In genomic region chr19:7853760-7854107, GRCh38 we compare ENCODE assay signal across 1 cellular context.
TF ChIP-seq lines count a peak whose summit lies in the region.

No MANE protein-coding gene starts in this region.

TF ChIP-seq in HepG2, 621 proteins besides CTCF, POLR2A, EP300 and RAD21 (continued from another document and continues in another):
- TF ChIP-seq, protein P1, sequence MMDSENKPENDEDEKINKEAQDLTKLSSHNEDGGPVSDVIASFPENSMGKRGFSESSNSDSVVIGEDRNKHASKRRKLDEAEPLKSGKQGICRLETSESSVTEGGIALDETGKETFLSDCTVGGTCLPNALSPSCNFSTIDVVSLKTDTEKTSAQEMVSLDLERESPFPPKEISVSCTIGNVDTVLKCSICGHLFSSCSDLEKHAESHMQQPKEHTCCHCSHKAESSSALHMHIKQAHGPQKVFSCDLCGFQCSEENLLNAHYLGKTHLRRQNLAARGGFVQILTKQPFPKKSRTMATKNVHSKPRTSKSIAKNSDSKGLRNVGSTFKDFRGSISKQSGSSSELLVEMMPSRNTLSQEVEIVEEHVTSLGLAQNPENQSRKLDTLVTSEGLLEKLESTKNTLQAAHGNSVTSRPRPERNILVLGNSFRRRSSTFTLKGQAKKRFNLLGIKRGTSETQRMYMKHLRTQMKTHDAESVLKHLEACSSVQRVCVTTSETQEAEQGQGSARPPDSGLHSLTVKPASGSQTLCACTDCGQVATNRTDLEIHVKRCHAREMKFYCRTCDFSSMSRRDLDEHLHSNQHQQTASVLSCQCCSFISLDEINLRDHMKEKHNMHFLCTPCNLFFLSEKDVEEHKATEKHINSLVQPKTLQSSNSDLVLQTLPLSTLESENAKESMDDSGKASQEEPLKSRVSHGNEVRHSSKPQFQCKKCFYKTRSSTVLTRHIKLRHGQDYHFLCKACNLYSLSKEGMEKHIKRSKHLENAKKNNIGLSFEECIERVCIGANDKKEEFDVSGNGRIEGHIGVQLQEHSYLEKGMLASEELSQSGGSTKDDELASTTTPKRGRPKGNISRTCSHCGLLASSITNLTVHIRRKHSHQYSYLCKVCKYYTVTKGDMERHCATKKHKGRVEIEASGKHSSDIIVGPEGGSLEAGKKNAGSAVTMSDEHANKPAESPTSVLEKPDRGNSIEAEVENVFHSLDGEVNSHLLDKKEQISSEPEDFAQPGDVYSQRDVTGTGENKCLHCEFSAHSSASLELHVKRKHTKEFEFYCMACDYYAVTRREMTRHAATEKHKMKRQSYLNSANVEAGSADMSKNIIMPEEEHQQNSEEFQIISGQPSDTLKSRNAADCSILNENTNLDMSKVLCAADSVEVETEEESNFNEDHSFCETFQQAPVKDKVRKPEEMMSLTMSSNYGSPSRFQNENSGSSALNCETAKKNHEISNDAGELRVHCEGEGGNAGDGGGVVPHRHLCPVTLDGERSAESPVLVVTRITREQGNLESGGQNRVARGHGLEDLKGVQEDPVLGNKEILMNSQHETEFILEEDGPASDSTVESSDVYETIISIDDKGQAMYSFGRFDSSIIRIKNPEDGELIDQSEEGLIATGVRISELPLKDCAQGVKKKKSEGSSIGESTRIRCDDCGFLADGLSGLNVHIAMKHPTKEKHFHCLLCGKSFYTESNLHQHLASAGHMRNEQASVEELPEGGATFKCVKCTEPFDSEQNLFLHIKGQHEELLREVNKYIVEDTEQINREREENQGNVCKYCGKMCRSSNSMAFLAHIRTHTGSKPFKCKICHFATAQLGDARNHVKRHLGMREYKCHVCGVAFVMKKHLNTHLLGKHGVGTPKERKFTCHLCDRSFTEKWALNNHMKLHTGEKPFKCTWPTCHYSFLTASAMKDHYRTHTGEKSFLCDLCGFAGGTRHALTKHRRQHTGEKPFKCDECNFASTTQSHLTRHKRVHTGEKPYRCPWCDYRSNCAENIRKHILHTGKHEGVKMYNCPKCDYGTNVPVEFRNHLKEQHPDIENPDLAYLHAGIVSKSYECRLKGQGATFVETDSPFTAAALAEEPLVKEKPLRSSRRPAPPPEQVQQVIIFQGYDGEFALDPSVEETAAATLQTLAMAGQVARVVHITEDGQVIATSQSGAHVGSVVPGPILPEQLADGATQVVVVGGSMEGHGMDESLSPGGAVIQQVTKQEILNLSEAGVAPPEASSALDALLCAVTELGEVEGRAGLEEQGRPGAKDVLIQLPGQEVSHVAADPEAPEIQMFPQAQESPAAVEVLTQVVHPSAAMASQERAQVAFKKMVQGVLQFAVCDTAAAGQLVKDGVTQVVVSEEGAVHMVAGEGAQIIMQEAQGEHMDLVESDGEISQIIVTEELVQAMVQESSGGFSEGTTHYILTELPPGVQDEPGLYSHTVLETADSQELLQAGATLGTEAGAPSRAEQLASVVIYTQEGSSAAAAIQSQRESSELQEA (CRISPR knock-in tag; IDR thresholded peaks at IDR 0.05; ENCODE audit: not compliant biosample characterization), result peak; percentile 4
- TF ChIP-seq HMGXB4 (CRISPR knock-in tag; IDR thresholded peaks at IDR 0.05; ENCODE audit: borderline replicate concordance in 1 of 2, low read depth in 1 of 2), result no peak
- TF ChIP-seq MIXL1 (CRISPR knock-in tag; IDR thresholded peaks at IDR 0.05), result no peak
- TF ChIP-seq ZNF775 (CRISPR knock-in tag; IDR thresholded peaks at IDR 0.05; ENCODE audit: borderline replicate concordance), result 0 out of 2 replicates have a peak, but pooled peaks have one; percentile 3
- peak; percentile 9; the same call in 1 of the 2 replicates for TF ChIP-seq HIVEP1 (CRISPR knock-in tag; IDR thresholded peaks at IDR 0.05)
- TF ChIP-seq ATAD3A (CRISPR knock-in tag; IDR thresholded peaks at IDR 0.05), result no peak
- TF ChIP-seq, protein P2, sequence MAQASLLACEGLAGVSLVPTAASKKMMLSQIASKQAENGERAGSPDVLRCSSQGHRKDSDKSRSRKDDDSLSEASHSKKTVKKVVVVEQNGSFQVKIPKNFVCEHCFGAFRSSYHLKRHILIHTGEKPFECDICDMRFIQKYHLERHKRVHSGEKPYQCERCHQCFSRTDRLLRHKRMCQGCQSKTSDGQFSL (CRISPR knock-in tag; IDR thresholded peaks at IDR 0.05), result no peak
- no peak for TF ChIP-seq XRCC5 (optimal IDR thresholded peaks at IDR 0.05; ENCODE audit: low read length)
- TF ChIP-seq, protein P3, sequence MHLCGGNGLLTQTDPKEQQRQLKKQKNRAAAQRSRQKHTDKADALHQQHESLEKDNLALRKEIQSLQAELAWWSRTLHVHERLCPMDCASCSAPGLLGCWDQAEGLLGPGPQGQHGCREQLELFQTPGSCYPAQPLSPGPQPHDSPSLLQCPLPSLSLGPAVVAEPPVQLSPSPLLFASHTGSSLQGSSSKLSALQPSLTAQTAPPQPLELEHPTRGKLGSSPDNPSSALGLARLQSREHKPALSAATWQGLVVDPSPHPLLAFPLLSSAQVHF (CRISPR knock-in tag; IDR thresholded peaks at IDR 0.05), result no peak
- TF ChIP-seq NCOR1 (IDR thresholded peaks at IDR 0.05; ENCODE audit: borderline replicate concordance, low read length), result 0 out of 2 replicates have a peak, but pooled peaks have one; percentile 16
- TF ChIP-seq ATF7 (IDR thresholded peaks at IDR 0.05), result no peak
- peak; percentile 11; the same call in 1 of the 2 replicates for TF ChIP-seq ATF7 (CRISPR knock-in tag; IDR thresholded peaks at IDR 0.05)
- TF ChIP-seq, protein P4, sequence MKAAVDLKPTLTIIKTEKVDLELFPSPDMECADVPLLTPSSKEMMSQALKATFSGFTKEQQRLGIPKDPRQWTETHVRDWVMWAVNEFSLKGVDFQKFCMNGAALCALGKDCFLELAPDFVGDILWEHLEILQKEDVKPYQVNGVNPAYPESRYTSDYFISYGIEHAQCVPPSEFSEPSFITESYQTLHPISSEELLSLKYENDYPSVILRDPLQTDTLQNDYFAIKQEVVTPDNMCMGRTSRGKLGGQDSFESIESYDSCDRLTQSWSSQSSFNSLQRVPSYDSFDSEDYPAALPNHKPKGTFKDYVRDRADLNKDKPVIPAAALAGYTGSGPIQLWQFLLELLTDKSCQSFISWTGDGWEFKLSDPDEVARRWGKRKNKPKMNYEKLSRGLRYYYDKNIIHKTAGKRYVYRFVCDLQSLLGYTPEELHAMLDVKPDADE (CRISPR knock-in tag; IDR thresholded peaks at IDR 0.05), result no peak; the same call in 1 of the 2 replicates
- 0 out of 2 replicates have a peak, but pooled peaks have one; percentile 1 for TF ChIP-seq ZNF556 (CRISPR knock-in tag; IDR thresholded peaks at IDR 0.05; ENCODE audit: borderline replicate concordance)
- TF ChIP-seq ZNF878 (CRISPR knock-in tag; IDR thresholded peaks at IDR 0.05), result no peak
- TF ChIP-seq, protein P5, sequence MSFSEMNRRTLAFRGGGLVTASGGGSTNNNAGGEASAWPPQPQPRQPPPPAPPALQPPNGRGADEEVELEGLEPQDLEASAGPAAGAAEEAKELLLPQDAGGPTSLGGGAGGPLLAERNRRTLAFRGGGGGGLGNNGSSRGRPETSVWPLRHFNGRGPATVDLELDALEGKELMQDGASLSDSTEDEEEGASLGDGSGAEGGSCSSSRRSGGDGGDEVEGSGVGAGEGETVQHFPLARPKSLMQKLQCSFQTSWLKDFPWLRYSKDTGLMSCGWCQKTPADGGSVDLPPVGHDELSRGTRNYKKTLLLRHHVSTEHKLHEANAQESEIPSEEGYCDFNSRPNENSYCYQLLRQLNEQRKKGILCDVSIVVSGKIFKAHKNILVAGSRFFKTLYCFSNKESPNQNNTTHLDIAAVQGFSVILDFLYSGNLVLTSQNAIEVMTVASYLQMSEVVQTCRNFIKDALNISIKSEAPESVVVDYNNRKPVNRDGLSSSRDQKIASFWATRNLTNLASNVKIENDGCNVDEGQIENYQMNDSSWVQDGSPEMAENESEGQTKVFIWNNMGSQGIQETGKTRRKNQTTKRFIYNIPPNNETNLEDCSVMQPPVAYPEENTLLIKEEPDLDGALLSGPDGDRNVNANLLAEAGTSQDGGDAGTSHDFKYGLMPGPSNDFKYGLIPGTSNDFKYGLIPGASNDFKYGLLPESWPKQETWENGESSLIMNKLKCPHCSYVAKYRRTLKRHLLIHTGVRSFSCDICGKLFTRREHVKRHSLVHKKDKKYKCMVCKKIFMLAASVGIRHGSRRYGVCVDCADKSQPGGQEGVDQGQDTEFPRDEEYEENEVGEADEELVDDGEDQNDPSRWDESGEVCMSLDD (CRISPR knock-in tag; IDR thresholded peaks at IDR 0.05; ENCODE audit: borderline replicate concordance), result no peak
- TF ChIP-seq SRSF1 (optimal IDR thresholded peaks at IDR 0.05; ENCODE audit: low read depth, low read length), result no peak
- TF ChIP-seq RFX3 (CRISPR knock-in tag; IDR thresholded peaks at IDR 0.05), result no peak
- no peak for TF ChIP-seq MBD4 (IDR thresholded peaks at IDR 0.05; ENCODE audit: borderline replicate concordance, low read length)
- no peak for TF ChIP-seq ZSCAN20 (CRISPR knock-in tag; IDR thresholded peaks at IDR 0.05; ENCODE audit: borderline replicate concordance)
- 0 out of 2 replicates have a peak, but pooled peaks have one; percentile 6 for TF ChIP-seq ZNF230 (CRISPR knock-in tag; IDR thresholded peaks at IDR 0.05)
- no peak for TF ChIP-seq NFE2L2 (IDR thresholded peaks at IDR 0.05; ENCODE audit: low read length)
- 0 out of 2 replicates have a peak, but pooled peaks have one; percentile 8 for TF ChIP-seq MEF2D (CRISPR knock-in tag; IDR thresholded peaks at IDR 0.05)
- 0 out of 2 replicates have a peak, but pooled peaks have one; percentile 3 for TF ChIP-seq BRF2 (CRISPR knock-in tag; IDR thresholded peaks at IDR 0.05)
- TF ChIP-seq ZNF563 (CRISPR knock-in tag; IDR thresholded peaks at IDR 0.05), result no peak
- TF ChIP-seq PHF8 (CRISPR knock-in tag; IDR thresholded peaks at IDR 0.05), result peak; percentile 10
- TF ChIP-seq, protein P6, sequence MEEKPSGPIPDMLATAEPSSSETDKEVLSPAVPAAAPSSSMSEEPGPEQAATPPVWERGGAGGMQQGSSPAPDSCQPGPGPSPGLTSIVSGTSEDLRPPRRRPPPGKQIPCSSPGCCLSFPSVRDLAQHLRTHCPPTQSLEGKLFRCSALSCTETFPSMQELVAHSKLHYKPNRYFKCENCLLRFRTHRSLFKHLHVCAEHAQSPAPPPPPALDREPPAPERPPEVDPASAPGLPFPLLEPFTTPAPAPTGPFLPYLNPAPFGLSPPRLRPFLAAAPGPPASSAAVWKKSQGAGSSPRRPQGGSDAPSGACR (CRISPR knock-in tag; IDR thresholded peaks at IDR 0.05), result no peak
- TF ChIP-seq RFXANK (CRISPR knock-in tag; IDR thresholded peaks at IDR 0.05), result 0 out of 2 replicates have a peak, but pooled peaks have one; percentile 1
- 0 out of 2 replicates have a peak, but pooled peaks have one; percentile 12 for TF ChIP-seq RNF2 (conservative IDR thresholded peaks at IDR 0.05; ENCODE audit: low read depth)
- TF ChIP-seq ZNF510 (CRISPR knock-in tag; IDR thresholded peaks at IDR 0.05; ENCODE audit: low read depth), result 0 out of 2 replicates have a peak, but pooled peaks have one; percentile 4
- TF ChIP-seq, protein P7, sequence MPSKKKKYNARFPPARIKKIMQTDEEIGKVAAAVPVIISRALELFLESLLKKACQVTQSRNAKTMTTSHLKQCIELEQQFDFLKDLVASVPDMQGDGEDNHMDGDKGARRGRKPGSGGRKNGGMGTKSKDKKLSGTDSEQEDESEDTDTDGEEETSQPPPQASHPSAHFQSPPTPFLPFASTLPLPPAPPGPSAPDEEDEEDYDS (CRISPR knock-in tag; IDR thresholded peaks at IDR 0.05), result no peak; the same call in 1 of the 2 replicates
- no peak for TF ChIP-seq ZFX (CRISPR knock-in tag; IDR thresholded peaks at IDR 0.05; ENCODE audit: low read depth)
- TF ChIP-seq XBP1 (CRISPR knock-in tag; IDR thresholded peaks at IDR 0.05), result no peak
- peak; percentile 5 for TF ChIP-seq ZNF879 (CRISPR knock-in tag; IDR thresholded peaks at IDR 0.05)
- 0 out of 2 replicates have a peak, but pooled peaks have one; percentile 3 for TF ChIP-seq DMAP1 (CRISPR knock-in tag; IDR thresholded peaks at IDR 0.05)
- TF ChIP-seq NCOA1 (CRISPR knock-in tag; IDR thresholded peaks at IDR 0.05), result no peak
- no peak for TF ChIP-seq ZNF652 (CRISPR knock-in tag; IDR thresholded peaks at IDR 0.05; ENCODE audit: borderline replicate concordance, low read depth)
- TF ChIP-seq BRCA1 (CRISPR knock-in tag; IDR thresholded peaks at IDR 0.05), result 0 out of 2 replicates have a peak, but pooled peaks have one; percentile 11
- TF ChIP-seq GATA4 (IDR thresholded peaks at IDR 0.05; ENCODE audit: borderline replicate concordance, low read depth), result 0 out of 2 replicates have a peak, but pooled peaks have one; percentile 1
- TF ChIP-seq MATR3 (CRISPR knock-in tag; IDR thresholded peaks at IDR 0.05), result no peak
- TF ChIP-seq KAT8 (CRISPR knock-in tag; IDR thresholded peaks at IDR 0.05), result no peak
- no peak for TF ChIP-seq TEAD3 (CRISPR knock-in tag; optimal IDR thresholded peaks at IDR 0.05; ENCODE audit: borderline replicate concordance)
- TF ChIP-seq KLF11 (CRISPR knock-in tag; IDR thresholded peaks at IDR 0.05), result no peak
- TF ChIP-seq SIN3A (IDR thresholded peaks at IDR 0.05; ENCODE audit: borderline replicate concordance, low read depth, low read length), result no peak
- TF ChIP-seq ZNF709 (CRISPR knock-in tag; IDR thresholded peaks at IDR 0.05), result no peak
- no peak for TF ChIP-seq ZNF329 (CRISPR knock-in tag; IDR thresholded peaks at IDR 0.05; ENCODE audit: low read depth)
- 0 out of 2 replicates have a peak, but pooled peaks have one; percentile 8 for TF ChIP-seq MYC (CRISPR knock-in tag; IDR thresholded peaks at IDR 0.05; ENCODE audit: borderline replicate concordance)
